In the genomic region with DNA sequence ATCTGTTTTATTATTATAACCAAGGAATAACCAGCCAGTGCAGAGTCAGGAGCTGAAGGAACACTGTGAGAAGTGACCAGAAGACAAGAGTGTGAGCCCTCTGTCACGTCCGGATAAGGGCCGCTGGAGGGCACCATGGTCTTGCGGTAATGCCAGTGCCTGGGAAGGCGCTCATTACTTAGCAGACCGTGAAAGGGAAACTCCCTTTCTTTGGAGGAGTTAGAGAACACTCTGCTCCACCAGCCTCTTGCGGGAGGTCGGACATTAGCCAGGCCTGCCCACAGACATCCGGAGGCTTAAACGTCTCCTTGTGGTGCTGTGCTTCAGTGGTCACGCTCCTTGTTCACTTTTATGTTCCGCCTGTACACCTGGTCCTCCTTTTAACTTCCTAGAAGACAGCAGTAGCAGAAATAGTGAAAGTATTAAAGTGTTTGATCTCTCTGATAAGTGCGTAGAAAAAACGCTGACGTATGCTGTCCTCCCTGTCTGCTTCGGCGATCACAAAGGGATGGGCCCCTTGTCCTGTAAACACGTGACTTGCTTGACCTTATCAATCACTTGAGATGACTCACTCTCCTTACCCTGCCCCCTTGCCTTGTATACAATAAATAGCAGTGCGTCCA, we compare ENCODE assay signal across 9 cellular contexts.
DNase-seq lines count a peak whose midpoint lies in the region; ATAC-seq and TF ChIP-seq lines count a peak whose summit lies in the region.
"Had no signal": no experiment of that assay in that cellular context is flagged by ENCODE, and none has a peak within 500 bp of the region (broad histone marks: within the 10 kb centered on the region; RNA-seq: fewer than 3 reads in every experiment).

No MANE protein-coding gene starts in this region.

- H3K27me3 ChIP-seq in GM23248 (replicated peaks; ENCODE audit: insufficient read depth) (peaks cover 12% of the 10 kb centered on the region), upper lobe of left lung (no peaks in the 10 kb centered on the region)
- H3K27me3 ChIP-seq: ovary had no signal

- H3K27ac ChIP-seq in GM23248 (no peak overlapping the region), VCaP (peak overlapping the region; percentile 62), upper lobe of left lung (no peak overlapping the region)
- H3K27ac ChIP-seq: ovary had no signal

- no peaks in the 10 kb centered on the region for H3K9me3 ChIP-seq in GM23248 (ENCODE audit: low read depth)
- no peaks in the 10 kb centered on the region for H3K9me3 ChIP-seq in upper lobe of left lung
- H3K9me3 ChIP-seq: ovary had no signal

- in situ Hi-C loops in GM23248 (cut with MboI): no loop called here

- 26 to 27% methylated on average over 19 of the region's 19 CpGs for WGBS in GM23248 (ENCODE audit: low coverage in 1 of 2, low lambda C conversion rate in 2 of 2, missing lambda C conversion rate in 2 of 2), 2 experiments
- WGBS in upper lobe of left lung, 2 donors: 56 to 60% methylated on average over 19 of the region's 19 CpGs

- H3K4me2 ChIP-seq in GM23248 (ENCODE audit: unreplicated experiment): no peak overlapping the region

- H3K79me2 ChIP-seq in GM23248 (ENCODE audit: insufficient read depth): no peaks in the 10 kb centered on the region

- no peaks in the 10 kb centered on the region for H3K9me2 ChIP-seq in GM23248 (ENCODE audit: insufficient read depth)

- H3K9ac ChIP-seq in GM23248: no peak overlapping the region

- DNase-seq in GM23248: peak; percentile 57
- DNase-seq in kidney glomerular epithelial cell (lab: John Stamatoyannopoulos, UW): peak; percentile 86
- peak; percentile 38 to 81 for DNase-seq in upper lobe of left lung
- DNase-seq in dedifferentiated amniotic fluid mesenchymal stem cell (ENCODE audit: extremely low spot score): no peak
- DNase-seq: cortex of kidney had no signal

- TF ChIP-seq EP300 in upper lobe of left lung (IDR thresholded peaks at IDR 0.05): no peak

- peak; percentile 33 to 80 for ATAC-seq in upper lobe of left lung (ENCODE audit: low FRiP score in 2 of 2)
- ATAC-seq in SK-N-SH treated with all-trans-retinoic acid at 6 μM for 48 hours: no peak
- ATAC-seq in GM21515 (IDR thresholded peaks at IDR 0.05; ENCODE audit: unreplicated experiment): no peak

- H3F3A ChIP-seq in GM23248 (ENCODE audit: insufficient read depth): no peaks in the 10 kb centered on the region

- TF ChIP-seq CTCF in VCaP (conservative IDR thresholded peaks at IDR 0.05): peak; percentile 81
- TF ChIP-seq CTCF in upper lobe of left lung (IDR thresholded peaks at IDR 0.05): peak in 3 of 6 experiments; percentile 24 to 42 (median 25)

- H3K4me3 ChIP-seq in GM23248 (peak overlapping the region; percentile 30; the same call in 1 of the 2 replicates), upper lobe of left lung (no peak overlapping the region)
- H3K4me3 ChIP-seq: ovary had no signal

- no peaks in the 10 kb centered on the region for H3K4me1 ChIP-seq in GM23248 (ENCODE audit: insufficient read depth)
- H3K4me1 ChIP-seq in upper lobe of left lung: peaks cover 0 to 5% (median 2%) of the 10 kb centered on the region in 4 donors

- H4K20me1 ChIP-seq in GM23248 (ENCODE audit: insufficient read depth): no peaks in the 10 kb centered on the region

- H2AFZ ChIP-seq in GM23248: no peak overlapping the region

- TF ChIP-seq POLR2A in upper lobe of left lung (IDR thresholded peaks at IDR 0.05): no peak

- H3K36me3 ChIP-seq in GM23248 (ENCODE audit: low read depth): no peaks in the 10 kb centered on the region
- no peaks in the 10 kb centered on the region for H3K36me3 ChIP-seq in upper lobe of left lung
- H3K36me3 ChIP-seq: ovary had no signal

TF ChIP-seq in SK-N-SH treated with all-trans-retinoic acid at 6 μM for 48 hours, 23 proteins besides CTCF, POLR2A, EP300 and RAD21:
- no peak for TF ChIP-seq TSHZ2 (CRISPR knock-in tag; IDR thresholded peaks at IDR 0.05)
- no peak for TF ChIP-seq TOX (CRISPR knock-in tag; IDR thresholded peaks at IDR 0.05; ENCODE audit: borderline replicate concordance)
- no peak for TF ChIP-seq ZNF70 (CRISPR knock-in tag; IDR thresholded peaks at IDR 0.05)
- no peak for TF ChIP-seq CREB5 (CRISPR knock-in tag; IDR thresholded peaks at IDR 0.05; ENCODE audit: low read depth)
- TF ChIP-seq ZC3H10 (CRISPR knock-in tag; IDR thresholded peaks at IDR 0.05): no peak
- TF ChIP-seq ZFP3 (CRISPR knock-in tag; IDR thresholded peaks at IDR 0.05): no peak
- TF ChIP-seq ESRRG (CRISPR knock-in tag; IDR thresholded peaks at IDR 0.05): no peak
- no peak for TF ChIP-seq RARB (CRISPR knock-in tag; IDR thresholded peaks at IDR 0.05)
- TF ChIP-seq CSDC2 (CRISPR knock-in tag; IDR thresholded peaks at IDR 0.05): no peak

Comparison
In these comparisons a context has a peak if more than half of its experiments do, and no peak if none do; other contexts are left out.
1. ATAC-seq: peak in upper lobe of left lung (2 of 2); none in SK-N-SH treated with all-trans-retinoic acid at 6 μM for 48 hours (single experiment) and GM21515 (single experiment).